1 cellular context compared by ENCODE assay signal in the genomic region with DNA sequence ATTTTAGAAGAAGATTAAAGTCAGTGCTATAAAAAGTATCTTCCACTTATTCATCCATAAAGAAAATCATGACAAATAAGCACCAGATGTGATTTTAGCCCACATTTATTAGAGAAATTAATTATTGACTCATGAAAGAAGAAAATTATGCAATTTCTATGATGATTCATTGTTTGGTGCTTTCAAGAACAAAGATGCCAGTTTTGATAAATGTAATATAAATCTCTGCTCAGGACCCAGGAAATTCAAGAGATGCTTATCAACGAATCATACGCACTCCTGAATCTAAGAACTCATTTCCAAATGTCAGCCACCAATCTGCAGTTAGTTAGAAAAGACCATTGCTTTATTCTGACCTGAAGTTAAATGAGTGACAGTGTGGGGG.
A peak's percentile ranks its signal among the peaks of the same experiment; 100 is the strongest.
TF ChIP-seq lines count a peak whose summit lies in the region.

No MANE protein-coding gene starts in this region.

TF ChIP-seq in K562, 482 proteins besides CTCF, POLR2A, EP300 and RAD21 (continued from another document):
- TF ChIP-seq MGA (IDR thresholded peaks at IDR 0.05) (no peak), CEBPG (CRISPR knock-in tag; IDR thresholded peaks at IDR 0.05) (no peak), CEBPG (tag; conservative IDR thresholded peaks at IDR 0.05 in 1 of 2, IDR thresholded peaks at IDR 0.05 in 1 of 2) (peak in 1 of 2 experiments; percentile 49; a peak in 1 of 4 replicates), NFIX (CRISPR knock-in tag; IDR thresholded peaks at IDR 0.05; ENCODE audit: low read depth) (no peak), NONO (IDR thresholded peaks at IDR 0.05; ENCODE audit: low read depth in 2 of 2, low read length in 1 of 2) (no peak), FOXK2 (conservative IDR thresholded peaks at IDR 0.05 in 1 of 2, IDR thresholded peaks at IDR 0.05 in 1 of 2; ENCODE audit: low read depth in 2 of 2) (no peak), CHCHD3 (CRISPR knock-in tag; IDR thresholded peaks at IDR 0.05) (no peak), FOSL1 (tag; conservative IDR thresholded peaks at IDR 0.05) (peak; percentile 58; the same call in 1 of the 2 replicates), PKNOX1 (IDR thresholded peaks at IDR 0.05) (0 out of 2 replicates have a peak, but pooled peaks have one; percentile 11), HEY1 (CRISPR knock-in tag; IDR thresholded peaks at IDR 0.05; ENCODE audit: borderline replicate concordance) (no peak), MCM3 (IDR thresholded peaks at IDR 0.05) (no peak)
- TF ChIP-seq, protein P1, sequence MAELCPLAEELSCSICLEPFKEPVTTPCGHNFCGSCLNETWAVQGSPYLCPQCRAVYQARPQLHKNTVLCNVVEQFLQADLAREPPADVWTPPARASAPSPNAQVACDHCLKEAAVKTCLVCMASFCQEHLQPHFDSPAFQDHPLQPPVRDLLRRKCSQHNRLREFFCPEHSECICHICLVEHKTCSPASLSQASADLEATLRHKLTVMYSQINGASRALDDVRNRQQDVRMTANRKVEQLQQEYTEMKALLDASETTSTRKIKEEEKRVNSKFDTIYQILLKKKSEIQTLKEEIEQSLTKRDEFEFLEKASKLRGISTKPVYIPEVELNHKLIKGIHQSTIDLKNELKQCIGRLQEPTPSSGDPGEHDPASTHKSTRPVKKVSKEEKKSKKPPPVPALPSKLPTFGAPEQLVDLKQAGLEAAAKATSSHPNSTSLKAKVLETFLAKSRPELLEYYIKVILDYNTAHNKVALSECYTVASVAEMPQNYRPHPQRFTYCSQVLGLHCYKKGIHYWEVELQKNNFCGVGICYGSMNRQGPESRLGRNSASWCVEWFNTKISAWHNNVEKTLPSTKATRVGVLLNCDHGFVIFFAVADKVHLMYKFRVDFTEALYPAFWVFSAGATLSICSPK (IDR thresholded peaks at IDR 0.05; ENCODE audit: borderline replicate concordance) = no peak
